Comparison of ENCODE assay signal across 1 cellular context in the genomic region with DNA sequence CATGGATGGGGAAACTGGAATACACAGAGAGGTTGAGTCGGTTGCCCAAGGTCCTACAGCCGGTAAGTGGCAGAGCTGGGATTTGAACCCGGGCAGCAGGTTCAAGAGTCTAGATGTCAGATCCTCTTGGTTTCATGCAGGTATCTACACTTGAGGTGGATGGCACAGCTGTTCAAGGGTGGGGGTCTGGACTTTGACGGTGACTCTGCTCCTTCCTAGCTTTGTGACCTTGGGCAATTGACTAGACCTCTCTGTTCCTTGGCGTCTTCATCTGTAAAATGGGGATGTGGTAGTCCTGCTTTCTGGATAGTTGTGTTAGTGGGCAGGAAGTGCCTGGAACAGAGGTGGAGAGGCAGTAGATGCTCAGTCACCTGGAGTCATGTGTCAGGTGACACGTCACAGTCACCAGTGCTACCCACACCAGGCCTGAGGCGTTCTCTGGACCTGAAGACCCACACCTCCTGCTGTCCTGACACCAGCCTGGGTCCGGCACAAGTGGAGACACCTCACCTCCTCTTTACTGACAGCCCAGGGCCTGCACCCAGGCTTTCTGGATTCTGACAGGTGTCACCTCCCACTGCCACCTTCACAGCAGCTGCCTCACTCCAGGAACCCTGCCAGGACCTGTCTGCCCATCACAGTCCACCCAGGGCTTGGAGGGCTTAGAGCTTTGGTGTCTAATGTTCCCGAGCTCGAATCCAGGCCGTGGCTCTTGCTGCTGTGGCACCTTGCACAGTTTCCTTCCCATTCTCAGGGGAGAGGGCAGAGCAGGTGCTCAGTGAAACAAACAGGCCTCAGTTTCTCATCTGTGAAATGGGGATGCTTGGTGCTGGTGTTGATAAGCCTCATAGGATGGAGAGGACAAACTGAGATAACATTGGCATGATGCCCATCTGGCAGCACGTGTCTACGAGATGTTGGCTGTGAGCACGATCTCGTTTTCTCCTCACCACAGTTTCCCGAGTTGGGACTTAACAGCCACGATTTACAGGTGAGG.
TF ChIP-seq lines count a peak whose summit lies in the region.

No MANE protein-coding gene starts in this region.

TF ChIP-seq in K562, 482 proteins besides CTCF, POLR2A, EP300 and RAD21 (continued from another document):
- TF ChIP-seq CEBPG (CRISPR knock-in tag; IDR thresholded peaks at IDR 0.05) (no peak), CEBPG (tag; conservative IDR thresholded peaks at IDR 0.05 in 1 of 2, IDR thresholded peaks at IDR 0.05 in 1 of 2) (no peak), U2AF1 (optimal IDR thresholded peaks at IDR 0.05; ENCODE audit: low read depth, low read length) (no peak), BCOR (IDR thresholded peaks at IDR 0.05) (peak; percentile 51), SAFB2 (IDR thresholded peaks at IDR 0.05; ENCODE audit: borderline replicate concordance, low read depth, low read length, severe bottlenecking) (no peak), CBFA2T2 (conservative IDR thresholded peaks at IDR 0.05) (no peak), L3MBTL2 (IDR thresholded peaks at IDR 0.05) (no peak)
